Comparison of ENCODE assay signal across 19 cellular contexts in genomic region chr9:111450114-111450513, GRCh38.
"Had no signal": no experiment of that assay in that cellular context is flagged by ENCODE, and none has a peak within 500 bp of the region (broad histone marks: within the 10 kb centered on the region; RNA-seq: fewer than 3 reads in every experiment).

No MANE protein-coding gene starts in this region.

- H3K27ac Mint-ChIP-seq: activated CD8-positive, alpha-beta T cell treated with anti-CD3 and anti-CD28 coated beads, Interleukin-2, amount 10 ng/mL, durations not matched to agents 7 days and 5 days; activated naive CD4-positive, alpha-beta T cell treated with anti-CD3 and anti-CD28 coated beads for 36 hours; stimulated activated memory B cell treated with anti-CD40 and anti-IgM and Interleukin-4, amounts not matched to agents 10 μg/mL and 1 μg/mL and 100 μg/mL, for 72 hours; T-helper 1 cell treated with Interleukin-12 subunit alpha and Interleukin-12 subunit beta and Interleukin-4 antibody, amounts not matched to agents 30 μg/mL and 1 μg/mL, for 36 hours had no signal

- H3K36me3 ChIP-seq: pancreas, uterus had no signal

- ATAC-seq: activated CD8-positive, alpha-beta T cell treated with anti-CD3 and anti-CD28 coated beads, Interleukin-2, amount 10 ng/mL, durations not matched to agents 7 days and 5 days; body of pancreas; left lung; stimulated activated memory B cell treated with anti-CD40 and anti-IgM and Interleukin-4, amounts not matched to agents 10 μg/mL and 1 μg/mL and 100 μg/mL, for 72 hours had no signal

- DNase-seq: activated CD4-positive, alpha-beta T cell treated with anti-CD3 and anti-CD28 coated beads for 48 hours; activated CD8-positive, alpha-beta memory T cell treated with anti-CD3 and anti-CD28 coated beads, Interleukin-2, amount 50 U/mL, for 48 hours; activated CD8-positive, alpha-beta T cell treated with anti-CD3 and anti-CD28 coated beads, Interleukin-2, amount 10 ng/mL, durations not matched to agents 7 days and 5 days; activated naive CD4-positive, alpha-beta T cell treated with anti-CD3 and anti-CD28 coated beads for 36 hours; body of pancreas; cerebellar nuclear complex; dorsolateral prefrontal cortex; esophagus squamous epithelium; foreskin fibroblast; head of caudate nucleus; left lung; mesendoderm; pancreas; retina; tibial artery; uterus had no signal

- H3K4me3 Mint-ChIP-seq: activated CD8-positive, alpha-beta T cell treated with anti-CD3 and anti-CD28 coated beads, Interleukin-2, amount 10 ng/mL, durations not matched to agents 7 days and 5 days; activated naive CD4-positive, alpha-beta T cell treated with anti-CD3 and anti-CD28 coated beads for 36 hours; stimulated activated memory B cell treated with anti-CD40 and anti-IgM and Interleukin-4, amounts not matched to agents 10 μg/mL and 1 μg/mL and 100 μg/mL, for 72 hours; T-helper 1 cell treated with Interleukin-12 subunit alpha and Interleukin-12 subunit beta and Interleukin-4 antibody, amounts not matched to agents 30 μg/mL and 1 μg/mL, for 36 hours had no signal

- H3K9me3 ChIP-seq: body of pancreas, esophagus squamous epithelium, left lung, pancreas, tibial artery, uterus had no signal

- H3K27me3 ChIP-seq: body of pancreas, dorsolateral prefrontal cortex, esophagus squamous epithelium, left lung, pancreas, tibial artery, uterus had no signal

- H3K27ac ChIP-seq: body of pancreas, esophagus squamous epithelium, left lung, pancreas, tibial artery had no signal

- H3K4me2 ChIP-seq: smooth muscle cell had no signal

- H3K4me3 ChIP-seq: body of pancreas, dorsolateral prefrontal cortex, esophagus squamous epithelium, left lung, pancreas, smooth muscle cell, tibial artery, uterus had no signal

- H3K27me3 Mint-ChIP-seq: stimulated activated memory B cell treated with anti-CD40 and anti-IgM and Interleukin-4, amounts not matched to agents 10 μg/mL and 1 μg/mL and 100 μg/mL, for 72 hours had no signal

- H3K9me3 Mint-ChIP-seq: activated naive CD4-positive, alpha-beta T cell treated with anti-CD3 and anti-CD28 coated beads for 36 hours; T-helper 1 cell treated with Interleukin-12 subunit alpha and Interleukin-12 subunit beta and Interleukin-4 antibody, amounts not matched to agents 30 μg/mL and 1 μg/mL, for 36 hours had no signal

- H3K4me1 ChIP-seq: uterus had no signal
